Comparison of ENCODE assay signal across 30 cellular contexts in the genomic region with DNA sequence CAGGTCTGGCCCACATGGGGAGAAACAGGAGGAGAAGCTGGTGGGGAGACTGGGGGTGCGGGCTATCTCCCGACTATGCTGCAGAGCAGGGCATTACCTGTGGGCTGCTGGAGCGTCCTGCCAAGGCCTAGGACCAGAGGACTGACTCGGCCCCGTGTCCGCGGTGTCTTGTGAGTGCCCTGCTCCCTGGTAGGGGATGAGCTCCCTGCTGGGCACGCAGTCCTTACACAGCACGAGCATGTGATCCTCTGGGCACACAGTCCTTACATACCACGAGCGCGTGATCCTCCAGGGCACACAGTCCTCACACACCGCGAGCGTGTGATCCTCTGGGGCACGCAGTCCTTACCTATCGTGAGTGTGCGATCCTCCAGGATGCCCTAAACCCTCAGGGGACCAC. TPM values are rescaled to one million over a fixed set of nuclear protein-coding genes. Genes with fewer than 3 reads are reported as not detected.
"Had no signal": no experiment of that assay in that cellular context is flagged by ENCODE, and none has a peak within 500 bp of the region (broad histone marks: within the 10 kb centered on the region; RNA-seq: fewer than 3 reads in every experiment).

No MANE protein-coding gene starts in this region.

- H3K36me3 Mint-ChIP-seq: immature natural killer cell; naive thymus-derived CD8-positive, alpha-beta T cell; T-cell had no signal

- H3K4me3 Mint-ChIP-seq: activated B cell treated with CpG ODN at 0.5 μM for 24 hours; activated naive CD4-positive, alpha-beta T cell treated with anti-CD3 and anti-CD28 coated beads for 36 hours; activated T-cell treated with anti-CD3 and anti-CD28 coated beads, Interleukin-2, amount 50 U/mL, for 72 hours; central memory CD8-positive, alpha-beta T cell; immature natural killer cell; naive thymus-derived CD8-positive, alpha-beta T cell; T-cell had no signal

- H3K27ac Mint-ChIP-seq: activated B cell treated with CpG ODN at 0.5 μM for 24 hours; activated naive CD4-positive, alpha-beta T cell treated with anti-CD3 and anti-CD28 coated beads for 36 hours; activated T-cell treated with anti-CD3 and anti-CD28 coated beads, Interleukin-2, amount 50 U/mL, for 72 hours; immature natural killer cell; naive thymus-derived CD8-positive, alpha-beta T cell; T-cell had no signal

- H3K4me2 ChIP-seq: smooth muscle cell had no signal

- H3K4me1 ChIP-seq: esophagus muscularis mucosa, heart left ventricle, prostate gland, vagina had no signal

- H3K4me1 Mint-ChIP-seq: activated B cell treated with CpG ODN at 0.5 μM for 24 hours; central memory CD8-positive, alpha-beta T cell; immature natural killer cell; naive thymus-derived CD8-positive, alpha-beta T cell; T-cell had no signal

- H3K4me3 ChIP-seq: esophagus muscularis mucosa, heart left ventricle, prostate gland, smooth muscle cell, thoracic aorta, vagina had no signal

- ATAC-seq: activated T-cell treated with anti-CD3 and anti-CD28 coated beads, Interleukin-2, amount 50 U/mL, for 72 hours; foreskin keratinocyte; left colon; naive thymus-derived CD8-positive, alpha-beta T cell; stimulated activated naive CD8-positive, alpha-beta T cell treated with anti-CD3 and anti-CD28 coated beads, Interleukin-15, Interleukin-2, amounts not matched to agents 100 U/mL and 50 U/mL, for 24 hours; T-cell had no signal

- FAIRE-seq: bronchial epithelial cell, kidney had no signal

- H3K27me3 ChIP-seq: foreskin keratinocyte, vagina had no signal

- H3K27me3 Mint-ChIP-seq: activated B cell treated with CpG ODN at 0.5 μM for 24 hours had no signal

- H3K36me3 ChIP-seq: esophagus muscularis mucosa, heart left ventricle, prostate gland, thoracic aorta, vagina had no signal

- H3K27ac ChIP-seq: esophagus muscularis mucosa, foreskin keratinocyte, heart left ventricle, prostate gland, thoracic aorta, vagina had no signal

- H3K9me3 Mint-ChIP-seq: activated B cell treated with CpG ODN at 0.5 μM for 24 hours; activated naive CD4-positive, alpha-beta T cell treated with anti-CD3 and anti-CD28 coated beads for 36 hours; activated T-cell treated with anti-CD3 and anti-CD28 coated beads, Interleukin-2, amount 50 U/mL, for 72 hours; central memory CD8-positive, alpha-beta T cell; immature natural killer cell; naive thymus-derived CD8-positive, alpha-beta T cell; T-cell had no signal

- DNase-seq: activated B cell treated with CpG ODN at 0.5 μM for 24 hours; activated CD4-positive, alpha-beta T cell treated with anti-CD3 and anti-CD28 coated beads, Interleukin-2, amount 50 U/mL, for 4 hours; activated naive CD4-positive, alpha-beta T cell treated with anti-CD3 and anti-CD28 coated beads for 36 hours; activated T-cell treated with anti-CD3 and anti-CD28 coated beads for 4 hours; activated T-cell treated with anti-CD3 and anti-CD28 coated beads, Interleukin-2, amount 50 U/mL, for 72 hours; amygdala; dermis blood vessel endothelial cell; effector CD4-positive, alpha-beta T cell; foreskin keratinocyte; heart left ventricle; hypothalamus; immature natural killer cell; kidney; left colon; mammary epithelial cell; midbrain; naive thymus-derived CD8-positive, alpha-beta T cell; retina; stimulated activated CD4-positive, alpha-beta T cell treated with anti-CD3 and anti-CD28 coated beads, Interleukin-2, amount 100 ng/mL, for 24 hours; stimulated activated naive CD8-positive, alpha-beta T cell treated with anti-CD3 and anti-CD28 coated beads, Interleukin-15, Interleukin-2, amounts not matched to agents 100 U/mL and 50 U/mL, for 24 hours; T-cell; trophoblast cell had no signal

- H3K9me3 ChIP-seq: esophagus muscularis mucosa, heart left ventricle, prostate gland, thoracic aorta, vagina had no signal

RNA-seq across cellular contexts. Expression of a gene that starts 31.8 kb away (rescaled TPM):
- total RNA-seq: activated B cell treated with CpG ODN at 0.5 μM for 24 hours, dermis blood vessel endothelial cell, foreskin keratinocyte, mammary epithelial cell, osteocyte had no signal
- polyA plus RNA-seq: foreskin keratinocyte, mammary epithelial cell had no signal
